ENCODE assay signal across 22 cellular contexts in the genomic region with DNA sequence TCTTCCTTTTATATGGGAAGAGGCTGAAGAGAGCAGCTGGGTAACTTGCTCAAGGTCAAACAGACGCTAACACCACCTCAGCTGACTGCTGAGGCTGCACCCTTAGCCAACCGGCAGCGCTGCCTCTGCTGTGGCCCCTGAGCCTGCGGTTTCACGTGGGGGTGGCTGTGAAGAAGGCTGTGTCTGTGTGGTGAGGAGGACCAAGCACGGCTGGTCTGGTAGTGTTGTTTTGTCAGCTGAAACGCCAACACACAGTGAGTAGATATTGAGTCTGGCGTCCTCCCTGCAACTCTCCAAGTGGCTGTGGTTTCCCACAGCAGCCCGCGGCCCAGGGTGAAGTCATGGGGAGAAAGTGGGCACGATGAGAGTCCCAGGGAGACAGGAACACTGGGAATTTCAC.
A peak's percentile ranks its signal among the peaks of the same experiment; 100 is the strongest.
DNase-seq lines count a peak whose midpoint lies in the region; ATAC-seq and TF ChIP-seq lines count a peak whose summit lies in the region.
"Had no signal": no experiment of that assay in that cellular context is flagged by ENCODE, and none has a peak within 500 bp of the region (broad histone marks: within the 10 kb centered on the region; RNA-seq: fewer than 3 reads in every experiment).

No MANE protein-coding gene starts in this region.

- no peak for TF ChIP-seq CTCF in RWPE1 (conservative IDR thresholded peaks at IDR 0.05; ENCODE audit: low read depth)

- POLR2A ChIA-PET in RWPE1 (lab: Yijun Ruan, JAX; ENCODE audit: low non-redundant PET) = no interaction called here

- DNase-seq in activated CD8-positive, alpha-beta memory T cell treated with anti-CD3 and anti-CD28 coated beads for 24 hours = peak; percentile 58
- no peak for DNase-seq in activated CD8-positive, alpha-beta memory T cell treated with anti-CD3 and anti-CD28 coated beads, Interleukin-2, amount 50 U/mL, for 48 hours
- DNase-seq in NOMO-1 treated with dmso at 0.1 percent for 144 hours (lab: John Stamatoyannopoulos, UW; ENCODE audit: unreplicated experiment) (peak; percentile 27), RWPE1 (ENCODE audit: low spot score) (no peak), NCI-H774 (lab: John Stamatoyannopoulos, UW) (no peak)
- peak; percentile 16 to 58 for DNase-seq in central memory CD8-positive, alpha-beta T cell (ENCODE audit: low spot score in 2 of 2)
- DNase-seq in stimulated activated effector memory CD8-positive, alpha-beta T cell treated with anti-CD3 and anti-CD28 coated beads, Interleukin-12 subunit alpha, Interleukin-12 subunit beta, amount 100 ng/mL, for 72 hours (ENCODE audit: low spot score in 2 of 2) = peak; percentile 21 to 65
- DNase-seq: 8988T; activated CD4-positive, alpha-beta T cell treated with anti-CD3 and anti-CD28 coated beads for 1 hour; activated naive CD4-positive, alpha-beta T cell treated with anti-CD3 and anti-CD28 coated beads, Interleukin-2, amount 10 ng/mL, durations not matched to agents 7 days and 5 days; Calu3; NCI-H2029; NCI-H510A; nephron progenitor cell; psoas muscle; T-helper 9 cell; thyroid gland had no signal

- peak; percentile 93 for ATAC-seq in central memory CD8-positive, alpha-beta T cell (replicated peaks; ENCODE audit: extremely low read depth, poor library complexity, severe bottlenecking)
- peak; percentile 90 for ATAC-seq in stimulated activated effector memory CD8-positive, alpha-beta T cell treated with anti-CD3 and anti-CD28 coated beads, Interleukin-12 subunit alpha, Interleukin-12 subunit beta, amount 100 ng/mL, for 72 hours
- ATAC-seq in GM21576 (IDR thresholded peaks at IDR 0.05; ENCODE audit: unreplicated experiment) = no peak
- ATAC-seq: psoas muscle had no signal

- CTCF ChIA-PET in RWPE1 (lab: Yijun Ruan, JAX) = no interaction called here

- H3K27ac Mint-ChIP-seq in central memory CD8-positive, alpha-beta T cell (ENCODE audit: low read depth) = peak overlapping the region; percentile 98
- no peak overlapping the region for H3K27ac Mint-ChIP-seq in stimulated activated effector memory CD8-positive, alpha-beta T cell treated with anti-CD3 and anti-CD28 coated beads, Interleukin-12 subunit alpha, Interleukin-12 subunit beta, amount 100 ng/mL, for 72 hours
- H3K27ac Mint-ChIP-seq: activated naive CD4-positive, alpha-beta T cell treated with anti-CD3 and anti-CD28 coated beads, Interleukin-2, amount 10 ng/mL, durations not matched to agents 7 days and 5 days; B cell; memory B cell; nephron progenitor cell had no signal

- peaks cover 21% of the 10 kb centered on the region for H3K4me1 Mint-ChIP-seq in central memory CD8-positive, alpha-beta T cell
- H3K4me1 Mint-ChIP-seq in stimulated activated effector memory CD8-positive, alpha-beta T cell treated with anti-CD3 and anti-CD28 coated beads, Interleukin-12 subunit alpha, Interleukin-12 subunit beta, amount 100 ng/mL, for 72 hours = peaks cover 20% of the 10 kb centered on the region
- H3K4me1 Mint-ChIP-seq: activated naive CD4-positive, alpha-beta T cell treated with anti-CD3 and anti-CD28 coated beads, Interleukin-2, amount 10 ng/mL, durations not matched to agents 7 days and 5 days; B cell; memory B cell had no signal

- peak overlapping the region; percentile 73 for H3K4me3 Mint-ChIP-seq in central memory CD8-positive, alpha-beta T cell
- H3K4me3 Mint-ChIP-seq in stimulated activated effector memory CD8-positive, alpha-beta T cell treated with anti-CD3 and anti-CD28 coated beads, Interleukin-12 subunit alpha, Interleukin-12 subunit beta, amount 100 ng/mL, for 72 hours = peak overlapping the region; percentile 3
- H3K4me3 Mint-ChIP-seq: activated naive CD4-positive, alpha-beta T cell treated with anti-CD3 and anti-CD28 coated beads, Interleukin-2, amount 10 ng/mL, durations not matched to agents 7 days and 5 days; B cell; memory B cell; nephron progenitor cell had no signal

- no peaks in the 10 kb centered on the region for H3K27me3 Mint-ChIP-seq in central memory CD8-positive, alpha-beta T cell
- H3K27me3 Mint-ChIP-seq: activated naive CD4-positive, alpha-beta T cell treated with anti-CD3 and anti-CD28 coated beads, Interleukin-2, amount 10 ng/mL, durations not matched to agents 7 days and 5 days had no signal

- no peaks in the 10 kb centered on the region for H3K9me3 Mint-ChIP-seq in central memory CD8-positive, alpha-beta T cell
- H3K9me3 Mint-ChIP-seq in stimulated activated effector memory CD8-positive, alpha-beta T cell treated with anti-CD3 and anti-CD28 coated beads, Interleukin-12 subunit alpha, Interleukin-12 subunit beta, amount 100 ng/mL, for 72 hours = no peaks in the 10 kb centered on the region

- H3K27ac ChIP-seq in RWPE1 = no peak overlapping the region
- H3K27ac ChIP-seq: hepatocyte, psoas muscle, SK-N-MC, thyroid gland had no signal

- H3K36me3 Mint-ChIP-seq in central memory CD8-positive, alpha-beta T cell (ENCODE audit: insufficient read depth) = peaks cover 3% of the 10 kb centered on the region
- no peaks in the 10 kb centered on the region for H3K36me3 Mint-ChIP-seq in stimulated activated effector memory CD8-positive, alpha-beta T cell treated with anti-CD3 and anti-CD28 coated beads, Interleukin-12 subunit alpha, Interleukin-12 subunit beta, amount 100 ng/mL, for 72 hours
- H3K36me3 Mint-ChIP-seq: activated naive CD4-positive, alpha-beta T cell treated with anti-CD3 and anti-CD28 coated beads, Interleukin-2, amount 10 ng/mL, durations not matched to agents 7 days and 5 days; memory B cell had no signal

Comparison
In these comparisons a context has a peak if more than half of its experiments do, and no peak if none do; other contexts are left out.
1. DNase-seq: peak in activated CD8-positive, alpha-beta memory T cell treated with anti-CD3 and anti-CD28 coated beads for 24 hours (single experiment), NOMO-1 treated with dmso at 0.1 percent for 144 hours (single experiment), central memory CD8-positive, alpha-beta T cell (2 of 2) and stimulated activated effector memory CD8-positive, alpha-beta T cell treated with anti-CD3 and anti-CD28 coated beads, Interleukin-12 subunit alpha, Interleukin-12 subunit beta, amount 100 ng/mL, for 72 hours (2 of 2); none in activated CD8-positive, alpha-beta memory T cell treated with anti-CD3 and anti-CD28 coated beads, Interleukin-2, amount 50 U/mL, for 48 hours (single experiment), RWPE1 (single experiment) and NCI-H774 (single experiment).